Comparison of ENCODE assay signal across 9 cellular contexts in genomic region chr6:85126448-85127178, GRCh38.
DNase-seq lines count a peak whose midpoint lies in the region; ATAC-seq, FAIRE-seq and TF ChIP-seq lines count a peak whose summit lies in the region.
"Had no signal": no experiment of that assay in that cellular context is flagged by ENCODE, and none has a peak within 500 bp of the region (broad histone marks: within the 10 kb centered on the region; RNA-seq: fewer than 3 reads in every experiment).

No MANE protein-coding gene starts in this region.

- H3K27ac ChIP-seq in SK-N-MC: peak overlapping the region; percentile 84

- no peak overlapping the region for H3K4me3 Mint-ChIP-seq in activated T-helper 17 cell treated with anti-CD3 and anti-CD28 coated beads, Interleukin-2, amount 50 U/mL, for 72 hours

- H3K9ac ChIP-seq in SK-N-MC (ENCODE audit: insufficient read length): peak overlapping the region; percentile 11

- no peaks in the 10 kb centered on the region for H3K9me3 ChIP-seq in SK-N-MC (ENCODE audit: low read depth, low read length)

- H3K27me3 Mint-ChIP-seq in activated T-helper 17 cell treated with anti-CD3 and anti-CD28 coated beads, Interleukin-2, amount 50 U/mL, for 72 hours: no peaks in the 10 kb centered on the region

- H3K4me1 Mint-ChIP-seq in activated T-helper 17 cell treated with anti-CD3 and anti-CD28 coated beads, Interleukin-2, amount 50 U/mL, for 72 hours: no peaks in the 10 kb centered on the region

- peak; percentile 75 for ATAC-seq in HG03378 (IDR thresholded peaks at IDR 0.05; ENCODE audit: unreplicated experiment)
- ATAC-seq in activated T-helper 17 cell treated with anti-CD3 and anti-CD28 coated beads, Interleukin-2, amount 50 U/mL, for 72 hours (replicated peaks): no peak

- peak; percentile 55 for FAIRE-seq in GM18507 (lab: Jason Lieb, UNC)
- FAIRE-seq: islet of Langerhans had no signal

- H3K36me3 ChIP-seq in SK-N-MC (ENCODE audit: insufficient read depth, low read length): no peaks in the 10 kb centered on the region

- peaks cover 8% of the 10 kb centered on the region for H3K9me3 Mint-ChIP-seq in activated T-helper 17 cell treated with anti-CD3 and anti-CD28 coated beads, Interleukin-2, amount 50 U/mL, for 72 hours

- no peak overlapping the region for H3K27ac Mint-ChIP-seq in activated T-helper 17 cell treated with anti-CD3 and anti-CD28 coated beads, Interleukin-2, amount 50 U/mL, for 72 hours

- no peaks in the 10 kb centered on the region for H3K36me3 Mint-ChIP-seq in activated T-helper 17 cell treated with anti-CD3 and anti-CD28 coated beads, Interleukin-2, amount 50 U/mL, for 72 hours (ENCODE audit: low read depth)

- no peak overlapping the region for H3K4me3 ChIP-seq in AG09309 (ENCODE audit: control insufficient read depth, low read depth, low read length)
- H3K4me3 ChIP-seq in SK-N-MC: peak overlapping the region; percentile 40

- peak; percentile 55 for DNase-seq in AG09309 (ENCODE audit: low read depth)
- DNase-seq in GM18507 (ENCODE audit: extremely low spot score, insufficient read length, low read depth): no peak
- DNase-seq in SK-N-MC (ENCODE audit: low read depth, low spot score): no peak
- peak; percentile 54 for DNase-seq in glomerular visceral epithelial cell (ENCODE audit: extremely low spot score)
- peak; percentile 79 for DNase-seq in retina
- DNase-seq in T-helper 9 cell: no peak

- TF ChIP-seq CTCF in AG09309 (IDR thresholded peaks at IDR 0.05; ENCODE audit: control insufficient read depth, insufficient read depth, low read depth, low read length, missing control alignments): peak; percentile 88

Comparison
In these comparisons a context has a peak if more than half of its experiments do, and no peak if none do; other contexts are left out.
1. DNase-seq: peak in AG09309 (single experiment), glomerular visceral epithelial cell (single experiment) and retina (single experiment); none in GM18507 (single experiment), SK-N-MC (single experiment) and T-helper 9 cell (single experiment).